In genomic region chr12:125373375-125373774, GRCh38 we compare ENCODE assay signal across 29 cellular contexts.
DNase-seq lines count a peak whose midpoint lies in the region; ATAC-seq, FAIRE-seq and TF ChIP-seq lines count a peak whose summit lies in the region.
"Had no signal": no experiment of that assay in that cellular context is flagged by ENCODE, and none has a peak within 500 bp of the region (broad histone marks: within the 10 kb centered on the region; RNA-seq: fewer than 3 reads in every experiment).

No MANE protein-coding gene starts in this region.

- no peaks in the 10 kb centered on the region; the same call in 1 of the 2 replicates for H3K4me1 ChIP-seq in H9 (ENCODE audit: insufficient read depth, low read length)
- no peaks in the 10 kb centered on the region for H3K4me1 ChIP-seq in OCI-LY7 (ENCODE audit: insufficient read depth, low read length, poor library complexity, severe bottlenecking)
- H3K4me1 ChIP-seq in K562 (replicated peaks in 1 of 2; ENCODE audit: control insufficient read depth in 2 of 2, insufficient read depth in 2 of 2, low read length in 2 of 2) = no peaks in the 10 kb centered on the region
- H3K4me1 ChIP-seq in endodermal cell (ENCODE audit: control insufficient read depth, insufficient read depth, low read length) = no peaks in the 10 kb centered on the region
- no peaks in the 10 kb centered on the region for H3K4me1 ChIP-seq in esophagus muscularis mucosa
- H3K4me1 ChIP-seq: BE2C, BLaER1 had no signal

- no peak overlapping the region for H3K56ac ChIP-seq in H9 (ENCODE audit: insufficient read length, low read depth, low read length)

- H3K27me3 Mint-ChIP-seq in H9 (ENCODE audit: low read depth) = peaks cover 15% of the 10 kb centered on the region
- no peaks in the 10 kb centered on the region for H3K27me3 Mint-ChIP-seq in endodermal cell (ENCODE audit: insufficient read depth)
- H3K27me3 Mint-ChIP-seq: CD4-positive, CD25-positive, alpha-beta regulatory T cell had no signal

- no peak overlapping the region for H2BK5ac ChIP-seq in H9 (ENCODE audit: insufficient read length, low read length)

- no peak overlapping the region for H4K91ac ChIP-seq in H9 (ENCODE audit: insufficient read length, low read depth, low read length)

- H3K18ac ChIP-seq in H9 (ENCODE audit: insufficient read length, low read depth, low read length) = no peak overlapping the region

- H3K9me2 ChIP-seq in OCI-LY7 (ENCODE audit: insufficient read depth, low read length) = no peaks in the 10 kb centered on the region

- H3K4me2 ChIP-seq in H9 (ENCODE audit: insufficient read depth, insufficient read length, low read length) (no peak overlapping the region), OCI-LY7 (ENCODE audit: low read length) (no peak overlapping the region), K562 (ENCODE audit: insufficient read depth, low read length) (no peak overlapping the region)
- H3K4me2 ChIP-seq: BLaER1 had no signal

- no peak overlapping the region for H3K4ac ChIP-seq in H9 (ENCODE audit: low read depth, low read length)

- TF ChIP-seq EP300 in K562 (IDR thresholded peaks at IDR 0.05; ENCODE audit: low read length) (no peak), esophagus muscularis mucosa (IDR thresholded peaks at IDR 0.05) (no peak)

- H3K79me1 ChIP-seq in H9 (ENCODE audit: insufficient read depth, low read depth, low read length, poor library complexity, severe bottlenecking) = peaks cover 1% of the 10 kb centered on the region

- no peak overlapping the region for H2AK5ac ChIP-seq in H9 (ENCODE audit: insufficient read length, low read length)

- H4K20me1 ChIP-seq in H9 (ENCODE audit: control insufficient read depth, insufficient read depth, insufficient read length) (no peaks in the 10 kb centered on the region), OCI-LY7 (ENCODE audit: insufficient read depth, low read length) (no peaks in the 10 kb centered on the region), K562 (replicated peaks; ENCODE audit: control insufficient read depth, insufficient read depth, low read length) (no peaks in the 10 kb centered on the region)
- H4K20me1 ChIP-seq: BLaER1 had no signal

- H2BK12ac ChIP-seq in H9 (ENCODE audit: insufficient read length, low read depth, low read length) = no peak overlapping the region

- 0 out of 5 replicates have a peak, but pooled peaks cover 0 to 2% of the 10 kb centered on the region in 2 experiments for H3K9me3 Mint-ChIP-seq in H9
- no peaks in the 10 kb centered on the region for H3K9me3 Mint-ChIP-seq in endodermal cell

- TF ChIP-seq CTCF in H9 (conservative IDR thresholded peaks at IDR 0.05) (peak; percentile 42), OCI-LY7 (conservative IDR thresholded peaks at IDR 0.05; ENCODE audit: low read length) (0 out of 2 replicates have a peak, but pooled peaks have one; percentile 21), K562 (IDR thresholded peaks at IDR 0.05 in 2 of 3, conservative IDR thresholded peaks at IDR 0.05 in 1 of 3; ENCODE audit: insufficient read depth in 2 of 3, low read depth in 1 of 3, low read length in 3 of 3) (peak in 1 of 3 experiments; percentile 16; a peak in 2 of 6 replicates), endodermal cell (conservative IDR thresholded peaks at IDR 0.05) (peak; percentile 57), GM20000 (IDR thresholded peaks at IDR 0.05; ENCODE audit: extremely low read depth, missing control alignments) (no peak), esophagus muscularis mucosa (IDR thresholded peaks at IDR 0.05) (no peak)

- H3K4me3 ChIP-seq in OCI-LY7 (ENCODE audit: low read depth, low read length, poor library complexity, severe bottlenecking) = no peak overlapping the region
- H3K4me3 ChIP-seq in K562 = no peak overlapping the region
- no peak overlapping the region for H3K4me3 ChIP-seq in endodermal cell (ENCODE audit: low read length)
- H3K4me3 ChIP-seq in esophagus muscularis mucosa = no peak overlapping the region
- H3K4me3 ChIP-seq: BLaER1, GM12878 had no signal

- H3K36me3 Mint-ChIP-seq in H9 (ENCODE audit: insufficient read depth in 1 of 3, low read depth in 3 of 3) (peaks cover 0 to 22% (median 0%) of the 10 kb centered on the region in 3 experiments; a peak in 3 of 7 replicates), endodermal cell (ENCODE audit: low read depth) (no peaks in the 10 kb centered on the region)
- H3K36me3 Mint-ChIP-seq: CD14-positive monocyte; CD4-positive, alpha-beta memory T cell; CD4-positive, CD25-positive, alpha-beta regulatory T cell; CD8-positive, alpha-beta memory T cell had no signal

- no peak overlapping the region for H3K23ac ChIP-seq in H9 (ENCODE audit: insufficient read length, low read depth, low read length)

- H3K23me2 ChIP-seq in H9 (ENCODE audit: insufficient read length, low read depth, low read length, poor library complexity, severe bottlenecking) = no peaks in the 10 kb centered on the region

- POLR2A ChIA-PET in OCI-LY7 (lab: Charles Lee) (no interaction called here), K562 (lab: Yijun Ruan, JAX) (interaction anchor here (0.8 kb wide), 1 partner anchor 12 kb away, joined by 4 read pairs; no protein-coding TSS in a partner anchor)

- H3K9ac ChIP-seq in H9 (ENCODE audit: extremely low read depth, insufficient read length, low read length) (no peak overlapping the region), K562 (ENCODE audit: insufficient read depth in 1 of 2, low read depth in 2 of 2, low read length in 2 of 2) (no peak overlapping the region), endodermal cell (ENCODE audit: extremely low read depth, low read length, poor library complexity, severe bottlenecking) (no peak overlapping the region)
- H3K9ac ChIP-seq: BLaER1 had no signal

- in situ Hi-C loops in K562 (cut with MboI) = no loop called here

- H3K4me1 Mint-ChIP-seq in H9 (peaks cover 2 to 5% of the 10 kb centered on the region in 2 experiments; a peak in 3 of 4 replicates), endodermal cell (no peaks in the 10 kb centered on the region)
- H3K4me1 Mint-ChIP-seq: CD14-positive monocyte; CD4-positive, alpha-beta memory T cell; CD4-positive, CD25-positive, alpha-beta regulatory T cell; CD8-positive, alpha-beta memory T cell had no signal

- intact Hi-C loops in OCI-LY7 (cut with micrococcal nuclease; ENCODE audit: unreplicated experiment) (no loop called here), K562 (cut with micrococcal nuclease) (no loop called here), esophagus muscularis mucosa (cut with DNase I) (no loop called here)

- no peaks in the 10 kb centered on the region for H3K9me1 ChIP-seq in K562 (ENCODE audit: control insufficient read depth, insufficient read depth, low read length)

- no peak overlapping the region for H4K5ac ChIP-seq in H9 (ENCODE audit: insufficient read length, low read depth, low read length)

- DNase-seq in H9 (no peak), OCI-LY7 (ENCODE audit: low spot score) (no peak), K562 (ENCODE audit: extremely low read depth in 1 of 4, low spot score in 3 of 4) (no peak), endodermal cell (no peak), hippocampal formation (lab: John Stamatoyannopoulos, UW) (no peak), GM20000 (ENCODE audit: low spot score) (no peak), esophagus muscularis mucosa (ENCODE audit: extremely low spot score) (no peak)
- DNase-seq: 8988T; ACHN; BE2C; C1 segment of cervical spinal cord; CD4-positive, alpha-beta memory T cell; CD4-positive, CD25-positive, alpha-beta regulatory T cell; CD8-positive, alpha-beta memory T cell; COR-L47; DMS 273 treated with DMSO at 0.1 percent for 48 hours; DMS153; DMS53; DMS79; DND-41; EL; GDM1 had no signal

- WGBS in H9 (ENCODE audit: extremely low coverage, insufficient read length, low lambda C conversion rate) = no CpG with 5 or more reads among the region's 6 CpGs
- 0% methylated on average over 6 of the region's 6 CpGs for WGBS in K562 (ENCODE audit: insufficient coverage, low coverage, missing lambda C conversion rate)
- WGBS in endodermal cell (ENCODE audit: insufficient coverage in 1 of 2, insufficient read length in 1 of 2), 2 experiments = 88 to 90% methylated on average over 4 to 6 of the region's 6 CpGs
- 83% methylated on average over 6 of the region's 6 CpGs for WGBS in esophagus muscularis mucosa

- ATAC-seq in K562 (peak; percentile 41; the same call in 1 of the 3 replicates), GM19395 (IDR thresholded peaks at IDR 0.05; ENCODE audit: unreplicated experiment) (no peak)
- ATAC-seq: GM12878 had no signal

- no peak overlapping the region for H4K8ac ChIP-seq in H9 (replicated peaks; ENCODE audit: insufficient read length, low read depth, low read length)

- H2BK120ac ChIP-seq in H9 (ENCODE audit: low read depth, low read length, poor library complexity, severe bottlenecking) = no peak overlapping the region

- no peak for TF ChIP-seq RAD21 in K562 (CRISPR knock-in tag; conservative IDR thresholded peaks at IDR 0.05 in 1 of 2, IDR thresholded peaks at IDR 0.05 in 1 of 2)

- H3K27ac ChIP-seq in H9 (ENCODE audit: insufficient read length, low read depth, low read length) (no peak overlapping the region), OCI-LY7 (ENCODE audit: low read depth, low read length, poor library complexity, severe bottlenecking) (no peak overlapping the region), K562 (ENCODE audit: extremely low read depth, low read depth, low read length) (no peak overlapping the region), endodermal cell (ENCODE audit: low read depth, low read length) (no peak overlapping the region), esophagus muscularis mucosa (replicated peaks in 1 of 4) (no peak overlapping the region)
- H3K27ac ChIP-seq: BLaER1 had no signal

- H3K27ac Mint-ChIP-seq in H9 (peak overlapping the region in 1 of 3 experiments; percentile 36; a peak in 1 of 7 replicates), endodermal cell (no peak overlapping the region)
- H3K27ac Mint-ChIP-seq: CD4-positive, alpha-beta memory T cell; CD4-positive, CD25-positive, alpha-beta regulatory T cell; CD8-positive, alpha-beta memory T cell had no signal

- no peak for FAIRE-seq in K562 (lab: Jason Lieb, UNC)
- FAIRE-seq: A204.1, GM12878, GM12892, GM18507 had no signal

- no TSS peak for BruUV-seq in OCI-LY7 (replicated peaks; lab: Mats Ljungman, UMichigan)
- no TSS peak for BruUV-seq in K562 (replicated peaks; lab: Mats Ljungman, UMichigan)

- H3K36me3 ChIP-seq in OCI-LY7 (ENCODE audit: insufficient read depth, low read length) (no peaks in the 10 kb centered on the region), K562 (ENCODE audit: control insufficient read depth, insufficient read depth, low read length) (no peaks in the 10 kb centered on the region), endodermal cell (ENCODE audit: control insufficient read depth, insufficient read depth, low read length) (no peaks in the 10 kb centered on the region), esophagus muscularis mucosa (no peaks in the 10 kb centered on the region)
- H3K36me3 ChIP-seq: BE2C, BLaER1 had no signal

- H3K9me3 ChIP-seq in H9 (ENCODE audit: control insufficient read depth, low read depth, low read length) (no peaks in the 10 kb centered on the region), OCI-LY7 (ENCODE audit: low read length) (no peaks in the 10 kb centered on the region), K562 (replicated peaks; ENCODE audit: control insufficient read depth, insufficient read depth, low read depth, low read length) (no peaks in the 10 kb centered on the region), endodermal cell (ENCODE audit: control insufficient read depth, low read length) (no peaks in the 10 kb centered on the region), esophagus muscularis mucosa (peaks cover 0 to 6% (median 2%) of the 10 kb centered on the region in 4 donors)
- H3K9me3 ChIP-seq: BE2C had no signal

- TF ChIP-seq POLR2A in K562 (conservative IDR thresholded peaks at IDR 0.05) (no peak), esophagus muscularis mucosa (IDR thresholded peaks at IDR 0.05; ENCODE audit: low read depth) (no peak)

- no peak overlapping the region for H3K14ac ChIP-seq in H9 (ENCODE audit: insufficient read depth, low read length)

- H2AFZ ChIP-seq in H9 (ENCODE audit: low read length) (no peak overlapping the region), OCI-LY7 (ENCODE audit: low read length) (no peak overlapping the region), K562 (ENCODE audit: low read depth, low read length) (no peak overlapping the region)

- no peak overlapping the region for H2BK20ac ChIP-seq in H9 (ENCODE audit: low read depth, low read length, poor library complexity, severe bottlenecking)

- H3K79me2 ChIP-seq in H9 (ENCODE audit: insufficient read depth, low read length) (no peaks in the 10 kb centered on the region), OCI-LY7 (ENCODE audit: insufficient read depth, low read depth, low read length) (no peaks in the 10 kb centered on the region), K562 (ENCODE audit: control insufficient read depth, insufficient read depth, low read length) (no peaks in the 10 kb centered on the region)

- no peak overlapping the region for H3T11ph ChIP-seq in H9 (ENCODE audit: low read length)

- no peak overlapping the region for H2BK15ac ChIP-seq in H9 (ENCODE audit: low read depth, low read length)

- CTCF ChIA-PET in OCI-LY7 (lab: Charles Lee; ENCODE audit: unreplicated experiment) = no interaction called here
- CTCF ChIA-PET in K562 (lab: Yijun Ruan, JAX; ENCODE audit: low intra/inter-chr PET ratio) = no interaction called here

- H3K27me3 ChIP-seq in H9 (ENCODE audit: insufficient read depth, low read length) (no peaks in the 10 kb centered on the region), K562 (ENCODE audit: control insufficient read depth in 2 of 2, insufficient read depth in 2 of 2, low read length in 2 of 2) (peaks cover 0 to 2% of the 10 kb centered on the region in 2 experiments; a peak in 1 of 5 replicates), endodermal cell (ENCODE audit: control insufficient read depth, insufficient read depth, low read length, poor library complexity, severe bottlenecking) (no peaks in the 10 kb centered on the region), esophagus muscularis mucosa (peaks cover 0 to 12% (median 0%) of the 10 kb centered on the region in 4 donors)
- H3K27me3 ChIP-seq: BLaER1 had no signal

- H3K4me3 Mint-ChIP-seq in H9 = no peak overlapping the region
- H3K4me3 Mint-ChIP-seq in endodermal cell = no peak overlapping the region
- H3K4me3 Mint-ChIP-seq: CD14-positive monocyte; CD4-positive, alpha-beta memory T cell; CD4-positive, CD25-positive, alpha-beta regulatory T cell; CD8-positive, alpha-beta memory T cell had no signal

Comparison
In these comparisons a context has a peak if more than half of its experiments do, and no peak if none do; other contexts are left out.
1. CTCF ChIP-seq: peak in H9 (single experiment), OCI-LY7 (single experiment) and endodermal cell (single experiment); none in GM20000 (single experiment) and esophagus muscularis mucosa (0 of 3).